In genomic region chr13:35961461-35962220, GRCh38 we compare ENCODE assay signal across 15 cellular contexts.
DNase-seq lines count a peak whose midpoint lies in the region; ATAC-seq, FAIRE-seq and TF ChIP-seq lines count a peak whose summit lies in the region.
"Had no signal": no experiment of that assay in that cellular context is flagged by ENCODE, and none has a peak within 500 bp of the region (broad histone marks: within the 10 kb centered on the region; RNA-seq: fewer than 3 reads in every experiment).

No MANE protein-coding gene starts in this region.

- H3K4me2 ChIP-seq in A549 = no peak overlapping the region
- no peak overlapping the region for H3K4me2 ChIP-seq in KMS-11

- no peak overlapping the region for H3K27ac ChIP-seq in A549
- no peak overlapping the region for H3K27ac ChIP-seq in KMS-11
- H3K27ac ChIP-seq: HL-60 had no signal

- TF ChIP-seq CTCF in A549 (IDR thresholded peaks at IDR 0.05) = peak; percentile 26; the same call in 2 of the 3 replicates
- TF ChIP-seq CTCF in KMS-11 (conservative IDR thresholded peaks at IDR 0.05; ENCODE audit: low read depth, low read length) = peak; percentile 38

- POLR2A ChIA-PET in A549 (lab: Yijun Ruan, JAX) = no interaction called here

- H3K27me3 ChIP-seq in KMS-11 (ENCODE audit: insufficient read depth, low read depth) = no peaks in the 10 kb centered on the region

- no peak overlapping the region for H2AFZ ChIP-seq in KMS-11 (ENCODE audit: low read depth)

- CTCF ChIA-PET in A549 (lab: Yijun Ruan, JAX) = interaction anchor here (1.0 to 2.0 kb wide), 5 partner anchors 8 to 143 kb away, joined by 3 to 8 read pairs (median 4); no protein-coding TSS in a partner anchor

- DNase-seq in A549 (ENCODE audit: low read depth in 1 of 2, low spot score in 1 of 2) (no peak), cerebellar cortex (ENCODE audit: low spot score) (peak; percentile 21), kidney glomerular epithelial cell (lab: John Stamatoyannopoulos, UW) (peak; percentile 12), GF-D8 (lab: John Stamatoyannopoulos, UW) (no peak), NCI-H1694 (lab: John Stamatoyannopoulos, UW) (no peak)
- DNase-seq: activated CD8-positive, alpha-beta memory T cell treated with anti-CD3 and anti-CD28 coated beads, Interleukin-2, amount 50 U/mL, for 48 hours; effector CD4-positive, alpha-beta T cell; NCI-H1048; posterior cingulate gyrus had no signal

- no peak for TF ChIP-seq POLR2A in A549 (IDR thresholded peaks at IDR 0.05; ENCODE audit: low read length)

- H3K9me3 ChIP-seq in A549 = peaks cover 3% of the 10 kb centered on the region; the same call in 1 of the 3 replicates

- H4K20me1 ChIP-seq in KMS-11 (ENCODE audit: insufficient read depth) = no peaks in the 10 kb centered on the region

- no peak overlapping the region for H3K9ac ChIP-seq in KMS-11

- H3K36me3 ChIP-seq in KMS-11 (ENCODE audit: insufficient read depth) = no peaks in the 10 kb centered on the region

- no peak for TF ChIP-seq EP300 in A549 (IDR thresholded peaks at IDR 0.05)

- H3K79me2 ChIP-seq in KMS-11 (ENCODE audit: insufficient read depth, low read depth) = no peaks in the 10 kb centered on the region

- H3K4me3 ChIP-seq in A549 (no peak overlapping the region), KMS-11 (IDR thresholded peaks at IDR 0.05; ENCODE audit: insufficient read depth, low read depth, low read length) (no peak overlapping the region)
- H3K4me3 ChIP-seq: GM12878 had no signal

- WGBS in A549 (ENCODE audit: missing lambda C conversion rate) = 37% methylated on average over 5 of the region's 5 CpGs

- ATAC-seq in A549 (no peak; a peak in 1 of 6 replicates), HG02759 (IDR thresholded peaks at IDR 0.05; ENCODE audit: unreplicated experiment) (no peak), HG03457 (IDR thresholded peaks at IDR 0.05; ENCODE audit: unreplicated experiment) (no peak)
- ATAC-seq: GM12878, Right ventricle myocardium inferior had no signal

- TF ChIP-seq RAD21 in A549 (conservative IDR thresholded peaks at IDR 0.05 in 1 of 2, IDR thresholded peaks at IDR 0.05 in 1 of 2) = peak; percentile 41 to 48; a peak in 4 of 5 replicates

- H3K4me1 ChIP-seq in A549 (peaks cover 5% of the 10 kb centered on the region; the same call in 2 of the 3 replicates), KMS-11 (ENCODE audit: low read depth, poor library complexity, severe bottlenecking) (no peaks in the 10 kb centered on the region)

- FAIRE-seq in A549 (lab: Jason Lieb, UNC) = no peak
- FAIRE-seq: GM12878 had no signal

TF ChIP-seq in A549, 52 proteins besides CTCF, POLR2A, EP300 and RAD21:
- TF ChIP-seq SMC3 (IDR thresholded peaks at IDR 0.05) (peak; percentile 23; the same call in 1 of the 3 replicates), RCOR1 (IDR thresholded peaks at IDR 0.05; ENCODE audit: low read depth, low read length) (no peak)

Comparison
In these comparisons a context has a peak if more than half of its experiments do, and no peak if none do; other contexts are left out.
1. DNase-seq: peak in cerebellar cortex (single experiment) and kidney glomerular epithelial cell (single experiment); none in A549 (0 of 2), GF-D8 (single experiment) and NCI-H1694 (single experiment).